ENCODE assay signal across 8 cellular contexts in genomic region chr2:32356735-32357544, GRCh38. TPM values are rescaled to one million over a fixed set of nuclear protein-coding genes. Genes with fewer than 3 reads are reported as not detected.
DNase-seq lines count a peak whose midpoint lies in the region; ATAC-seq and TF ChIP-seq lines count a peak whose summit lies in the region.

Gene BIRC6, plus strand, starts transcription at chr2:32357023. Its CDS starts 139 bp downstream, at chr2:32357162.

- H3K4me3 Mint-ChIP-seq in activated T-cell treated with anti-CD3 and anti-CD28 coated beads, Interleukin-2, amount 50 U/mL, for 4 hours = peak within 1 kb of the TSS; percentile 89

- no peaks in the 10 kb centered on the region for H3K9me3 Mint-ChIP-seq in activated T-cell treated with anti-CD3 and anti-CD28 coated beads, Interleukin-2, amount 50 U/mL, for 4 hours

- H3K27me3 Mint-ChIP-seq in activated T-cell treated with anti-CD3 and anti-CD28 coated beads, Interleukin-2, amount 50 U/mL, for 4 hours (ENCODE audit: low read depth) = no peaks in the 10 kb centered on the region

- peaks cover 33% of the 10 kb centered on the region for H3K4me1 ChIP-seq in KMS-11 (ENCODE audit: low read depth, poor library complexity, severe bottlenecking)
- H3K4me1 ChIP-seq in Panc1 (ENCODE audit: control insufficient read depth, insufficient read depth, low read length) = peaks cover 28% of the 10 kb centered on the region
- H3K4me1 ChIP-seq in esophagus (ENCODE audit: control insufficient read depth in 2 of 2, insufficient read depth in 2 of 2, low read length in 1 of 2) = no peaks in the 10 kb centered on the region
- peaks cover 18% of the 10 kb centered on the region for H3K4me1 ChIP-seq in mucosa of stomach (ENCODE audit: control insufficient read depth, insufficient read depth, low read length)

- CTCF ChIA-PET in Panc1 (lab: Charles Lee) = no interaction called here

- H3K36me3 Mint-ChIP-seq in activated T-cell treated with anti-CD3 and anti-CD28 coated beads, Interleukin-2, amount 50 U/mL, for 4 hours (ENCODE audit: insufficient read depth) = peaks cover 20% of the 10 kb centered on the region

- peak within 1 kb of the TSS; percentile 69 for H3K4me3 ChIP-seq in KMS-11 (IDR thresholded peaks at IDR 0.05; ENCODE audit: insufficient read depth, low read depth, low read length)
- peak within 1 kb of the TSS; percentile 84 to 93 for H3K4me3 ChIP-seq in Panc1 (ENCODE audit: low read depth in 2 of 2, low read length in 2 of 2)
- H3K4me3 ChIP-seq in esophagus (ENCODE audit: low read depth in 1 of 2, low read length in 2 of 2) = peak within 1 kb of the TSS; percentile 98 to 100
- H3K4me3 ChIP-seq in mucosa of stomach (ENCODE audit: low read length) = peak within 1 kb of the TSS; percentile 96

- peak within 1 kb of the TSS; percentile 94 for H3K9ac ChIP-seq in KMS-11
- peak within 1 kb of the TSS; percentile 97 for H3K9ac ChIP-seq in mucosa of stomach (ENCODE audit: low read length)

- H3K27me3 ChIP-seq in KMS-11 (ENCODE audit: insufficient read depth, low read depth) (no peaks in the 10 kb centered on the region), Panc1 (ENCODE audit: control insufficient read depth, insufficient read depth, low read length) (no peaks in the 10 kb centered on the region), esophagus (ENCODE audit: control insufficient read depth in 1 of 2, insufficient read depth in 2 of 2, low read length in 2 of 2) (no peaks in the 10 kb centered on the region), mucosa of stomach (ENCODE audit: control insufficient read depth, insufficient read depth, low read length) (no peaks in the 10 kb centered on the region)

- H2AFZ ChIP-seq in KMS-11 (ENCODE audit: low read depth) = peak within 1 kb of the TSS; percentile 100

- peak within 1 kb of the TSS; percentile 92 for H3K4me2 ChIP-seq in KMS-11

- H3K9me3 ChIP-seq in Panc1 (ENCODE audit: control insufficient read depth, insufficient read depth, low read depth, low read length) (no peaks in the 10 kb centered on the region), esophagus (ENCODE audit: control insufficient read depth in 2 of 2, insufficient read depth in 1 of 2, low read depth in 1 of 2, low read length in 1 of 2) (no peaks in the 10 kb centered on the region), mucosa of stomach (ENCODE audit: control insufficient read depth, low read length) (no peaks in the 10 kb centered on the region)

- TF ChIP-seq CTCF in KMS-11 (conservative IDR thresholded peaks at IDR 0.05; ENCODE audit: low read depth, low read length) (no peak), Panc1 (IDR thresholded peaks at IDR 0.05) (no peak)

- no TSS peak for BruUV-seq in Panc1 (replicated peaks; lab: Mats Ljungman, UMichigan)

- peaks cover 36% of the 10 kb centered on the region for H3K4me1 Mint-ChIP-seq in activated T-cell treated with anti-CD3 and anti-CD28 coated beads, Interleukin-2, amount 50 U/mL, for 4 hours (ENCODE audit: low read depth)

- intact Hi-C loops in Panc1 (cut with micrococcal nuclease; ENCODE audit: unreplicated experiment) = no loop called here

- in situ Hi-C loops in Panc1 (cut with HindIII; ENCODE audit: low pct_unique_long_range_greater_than_20kb, low sequenced_read_pairs) = no loop called here

- DNase-seq in DMS79 (lab: John Stamatoyannopoulos, UW) (peak; percentile 88), Panc1 (ENCODE audit: low read depth, low spot score) (peak; percentile 78)
- peak; percentile 88 for DNase-seq in activated T-cell treated with anti-CD3 and anti-CD28 coated beads, Interleukin-2, amount 50 U/mL, for 4 hours
- DNase-seq in stimulated activated CD8-positive, alpha-beta memory T cell treated with anti-CD3 and anti-CD28 coated beads, Interleukin-4, amount 100 ng/mL, for 48 hours = peak; percentile 98

- H3K27ac ChIP-seq in KMS-11 = peak within 1 kb of the TSS; percentile 91
- H3K27ac ChIP-seq in Panc1 (ENCODE audit: low read length) = peak within 1 kb of the TSS; percentile 99
- peak within 1 kb of the TSS; percentile 96 to 98 for H3K27ac ChIP-seq in esophagus (ENCODE audit: low read depth in 2 of 2, low read length in 1 of 2)

- WGBS in esophagus, 2 donors = 1% methylated on average over 81 to 94 of the region's 94 CpGs

- H4K20me1 ChIP-seq in KMS-11 (ENCODE audit: insufficient read depth) = peaks cover 32% of the 10 kb centered on the region

- H3K36me3 ChIP-seq in KMS-11 (ENCODE audit: insufficient read depth) (no peaks in the 10 kb centered on the region), Panc1 (ENCODE audit: control insufficient read depth, insufficient read depth, low read length) (no peaks in the 10 kb centered on the region), esophagus (ENCODE audit: control insufficient read depth in 2 of 2, insufficient read depth in 2 of 2, low read length in 1 of 2) (no peaks in the 10 kb centered on the region), mucosa of stomach (ENCODE audit: control insufficient read depth, insufficient read depth, low read length) (no peaks in the 10 kb centered on the region)

- POLR2A ChIA-PET in Panc1 (lab: Charles Lee) = no interaction called here

- peaks cover 48% of the 10 kb centered on the region for H3K79me2 ChIP-seq in KMS-11 (ENCODE audit: insufficient read depth, low read depth)

- ATAC-seq in GM21786 (IDR thresholded peaks at IDR 0.05; ENCODE audit: unreplicated experiment) = peak; percentile 85
- peak; percentile 97 for ATAC-seq in Panc1
- ATAC-seq in activated T-cell treated with anti-CD3 and anti-CD28 coated beads, Interleukin-2, amount 50 U/mL, for 4 hours = peak; percentile 95

RNA-seq across cellular contexts. Expression of gene BIRC6, which starts in this region (rescaled TPM):
- 73.1 TPM for total RNA-seq in Panc1 (2021; ENCODE audit: unreplicated experiment)
- 28.8 TPM for polyA plus RNA-seq in Panc1 (2012; ENCODE audit: insufficient read length)
- 10 to 100 TPM; 66.6 to 68.4 (median 67.7) TPM for total RNA-seq in activated T-cell treated with anti-CD3 and anti-CD28 coated beads, Interleukin-2, amount 50 U/mL, for 4 hours
- polyA plus RNA-seq in esophagus = 10 to 100 TPM; 10.8 to 16.2 TPM

Comparison
In these comparisons a context has a peak if more than half of its experiments do, and no peak if none do; other contexts are left out.
1. Peak in every context shown above with its lines: DNase-seq, ATAC-seq, H3K4me3 ChIP-seq and H3K27ac ChIP-seq.